ENCODE assay signal across 8 cellular contexts in genomic region chr7:97005764-97006145, GRCh38. TPM values are rescaled to one million over a fixed set of nuclear protein-coding genes. Genes with fewer than 3 reads are reported as not detected.
DNase-seq lines count a peak whose midpoint lies in the region; ATAC-seq and TF ChIP-seq lines count a peak whose summit lies in the region.

No MANE protein-coding gene starts in this region.

- H3K27me3 ChIP-seq in BJ (ENCODE audit: control insufficient read depth, insufficient read depth, low read length) (peaks cover 30% of the 10 kb centered on the region), foreskin keratinocyte (peaks cover 62% of the 10 kb centered on the region)

- ATAC-seq in natural killer cell treated with Interleukin-12 subunit alpha and Interleukin-12 subunit beta and Interleukin-15 and Interleukin-18, amount 100 ng/mL, for 72 hours = peak in 1 of 2 donors; percentile 7
- ATAC-seq in foreskin keratinocyte (no peak), left lobe of liver (no peak), HG03108 (IDR thresholded peaks at IDR 0.05; ENCODE audit: unreplicated experiment) (no peak)

- H3K36me3 Mint-ChIP-seq in natural killer cell treated with Interleukin-12 subunit alpha and Interleukin-12 subunit beta and Interleukin-15 and Interleukin-18, amount 100 ng/mL, for 72 hours = peaks cover 5% of the 10 kb centered on the region

- DNase-seq in BJ (ENCODE audit: low read depth) (no peak), HEK293T (ENCODE audit: extremely low spot score) (peak; percentile 35), caudate nucleus (lab: John Stamatoyannopoulos, UW) (no peak), foreskin keratinocyte (no peak), left lobe of liver (ENCODE audit: low spot score) (no peak), GM20000 (ENCODE audit: low spot score) (no peak)
- DNase-seq in natural killer cell treated with Interleukin-12 subunit alpha and Interleukin-12 subunit beta and Interleukin-15 and Interleukin-18, amount 100 ng/mL, for 72 hours (ENCODE audit: low spot score) = no peak

- H3K36me3 ChIP-seq in BJ (ENCODE audit: control insufficient read depth, insufficient read depth, low read length) = no peaks in the 10 kb centered on the region

- no peak for TF ChIP-seq CTCF in BJ (IDR thresholded peaks at IDR 0.05; ENCODE audit: insufficient read depth, low read depth, low read length)
- TF ChIP-seq CTCF in foreskin keratinocyte (conservative IDR thresholded peaks at IDR 0.05) = no peak
- no peak for TF ChIP-seq CTCF in GM20000 (IDR thresholded peaks at IDR 0.05; ENCODE audit: extremely low read depth, missing control alignments)

- no peak overlapping the region for H3K27ac Mint-ChIP-seq in natural killer cell treated with Interleukin-12 subunit alpha and Interleukin-12 subunit beta and Interleukin-15 and Interleukin-18, amount 100 ng/mL, for 72 hours

- H3K4me1 ChIP-seq in foreskin keratinocyte = no peaks in the 10 kb centered on the region

- H3K4me1 Mint-ChIP-seq in natural killer cell treated with Interleukin-12 subunit alpha and Interleukin-12 subunit beta and Interleukin-15 and Interleukin-18, amount 100 ng/mL, for 72 hours (ENCODE audit: low read depth in 2 of 2) = peaks cover 0 to 10% of the 10 kb centered on the region in 2 donors

- H3K27ac ChIP-seq in caudate nucleus (ENCODE audit: low read depth, low read length) (peak overlapping the region; percentile 36), foreskin keratinocyte (no peak overlapping the region)

- H3K4me3 ChIP-seq in BJ (ENCODE audit: low read depth, low read length) = peak overlapping the region; percentile 35

- no peaks in the 10 kb centered on the region for H3K9me3 Mint-ChIP-seq in natural killer cell treated with Interleukin-12 subunit alpha and Interleukin-12 subunit beta and Interleukin-15 and Interleukin-18, amount 100 ng/mL, for 72 hours

- peak overlapping the region; percentile 53 for H3K4me3 Mint-ChIP-seq in natural killer cell treated with Interleukin-12 subunit alpha and Interleukin-12 subunit beta and Interleukin-15 and Interleukin-18, amount 100 ng/mL, for 72 hours

- peaks cover 51 to 64% of the 10 kb centered on the region in 2 donors for H3K27me3 Mint-ChIP-seq in natural killer cell treated with Interleukin-12 subunit alpha and Interleukin-12 subunit beta and Interleukin-15 and Interleukin-18, amount 100 ng/mL, for 72 hours

- POLR2A ChIA-PET in BJ (lab: Charles Lee) (no interaction called here), HEK293T (lab: Yijun Ruan, JAX) (interaction anchor here (0.5 to 3.9 kb wide), 6 partner anchors 10 to 727 kb away, joined by 3 to 52 read pairs (median 6); partner anchors contain the start of gene DLX5)

- CTCF ChIA-PET in BJ (lab: Yijun Ruan, JAX) (interaction anchor here (0.7 to 1.1 kb wide), 2 partner anchors 19 to 148 kb away, joined by 3 read pairs; partner anchors contain the start of gene DLX5), HEK293T (lab: Yijun Ruan, JAX) (interaction anchor here (0.6 to 1.3 kb wide), 3 partner anchors 9 to 320 kb away, joined by 3 read pairs; no protein-coding TSS in a partner anchor)

TF ChIP-seq in HEK293T, 16 proteins besides CTCF, POLR2A, EP300 and RAD21:
- no peak for TF ChIP-seq SP1 (IDR thresholded peaks at IDR 0.05)
- no peak for TF ChIP-seq FOXK2 (IDR thresholded peaks at IDR 0.05)
- TF ChIP-seq L3MBTL2 (conservative IDR thresholded peaks at IDR 0.05) = no peak
- TF ChIP-seq ZNF384 (IDR thresholded peaks at IDR 0.05) = no peak
- no peak for TF ChIP-seq LEF1 (IDR thresholded peaks at IDR 0.05; ENCODE audit: borderline replicate concordance)
- no peak for TF ChIP-seq SUZ12 (IDR thresholded peaks at IDR 0.05)
- no peak for TF ChIP-seq ELF4 (IDR thresholded peaks at IDR 0.05)
- no peak for TF ChIP-seq NFRKB (IDR thresholded peaks at IDR 0.05)
- TF ChIP-seq BHLHE40 (IDR thresholded peaks at IDR 0.05; ENCODE audit: borderline replicate concordance) = no peak
- TF ChIP-seq CTBP1 (IDR thresholded peaks at IDR 0.05; ENCODE audit: borderline replicate concordance) = no peak
- no peak for TF ChIP-seq ARNT (IDR thresholded peaks at IDR 0.05)
- no peak for TF ChIP-seq PKNOX1 (IDR thresholded peaks at IDR 0.05)
- TF ChIP-seq HDGF (IDR thresholded peaks at IDR 0.05; ENCODE audit: borderline replicate concordance) = no peak
- no peak for TF ChIP-seq FOXA1 (IDR thresholded peaks at IDR 0.05)
- TF ChIP-seq TARDBP (IDR thresholded peaks at IDR 0.05) = no peak
- TF ChIP-seq FOXM1 (IDR thresholded peaks at IDR 0.05; ENCODE audit: borderline replicate concordance) = no peak
TF ChIP-seq in HEK293T: peak in this region for 0.

RNA-seq across cellular contexts. Expression of gene DLX6, which starts 0.4 kb away (rescaled TPM):
- polyA plus RNA-seq in BJ (2011; rRNA removed) (not detected in 2 replicates), foreskin keratinocyte (0.06 and 0.13 TPM in 2 replicates)
- not detected in 2 replicates for polyA minus RNA-seq in BJ (2011; rRNA and poly(A)+ RNA removed)
- not detected for total RNA-seq in natural killer cell treated with Interleukin-12 subunit alpha and Interleukin-12 subunit beta and Interleukin-15 and Interleukin-18, amount 100 ng/mL, for 72 hours
- total RNA-seq in foreskin keratinocyte (not detected in 2 replicates), left lobe of liver (not detected)

RNA-seq across cellular contexts. Expression of gene DLX5, which starts 18.9 kb away (rescaled TPM):
- polyA plus RNA-seq in BJ (2011; rRNA removed) (0.09 TPM in 1 of 2 replicates, not detected in the other), foreskin keratinocyte (0.20 and 0.26 TPM in 2 replicates)
- polyA minus RNA-seq in BJ (2011; rRNA and poly(A)+ RNA removed) = not detected in 2 replicates
- total RNA-seq in natural killer cell treated with Interleukin-12 subunit alpha and Interleukin-12 subunit beta and Interleukin-15 and Interleukin-18, amount 100 ng/mL, for 72 hours = not detected
- total RNA-seq in foreskin keratinocyte (0.28 and 0.37 TPM in 2 replicates), left lobe of liver (not detected)
